Comparison of ENCODE assay signal across 2 cellular contexts in genomic region chr11:105667441-105667840, GRCh38.
TF ChIP-seq lines count a peak whose summit lies in the region.

No MANE protein-coding gene starts in this region.

TF ChIP-seq in HepG2, 621 proteins besides CTCF, POLR2A, EP300 and RAD21:
- TF ChIP-seq MAFF (IDR thresholded peaks at IDR 0.05; ENCODE audit: low read depth, low read length) (peak; percentile 40; the same call in 1 of the 2 replicates), ATF5 (CRISPR knock-in tag; IDR thresholded peaks at IDR 0.05; ENCODE audit: low read depth) (no peak), MAFK (conservative IDR thresholded peaks at IDR 0.05 in 1 of 2, IDR thresholded peaks at IDR 0.05 in 1 of 2; ENCODE audit: low read length in 2 of 2) (peak; percentile 50 to 67)

TF ChIP-seq in IMR-90, 13 proteins besides CTCF, POLR2A, EP300 and RAD21:
- TF ChIP-seq CEBPB (IDR thresholded peaks at IDR 0.05; ENCODE audit: low read depth, low read length) = no peak
- peak; percentile 30; the same call in 1 of the 2 replicates for TF ChIP-seq MAFK (IDR thresholded peaks at IDR 0.05; ENCODE audit: low read depth, low read length)
TF ChIP-seq in IMR-90: peak in this region for 1.
